10 cellular contexts compared by ENCODE assay signal in the genomic region with DNA sequence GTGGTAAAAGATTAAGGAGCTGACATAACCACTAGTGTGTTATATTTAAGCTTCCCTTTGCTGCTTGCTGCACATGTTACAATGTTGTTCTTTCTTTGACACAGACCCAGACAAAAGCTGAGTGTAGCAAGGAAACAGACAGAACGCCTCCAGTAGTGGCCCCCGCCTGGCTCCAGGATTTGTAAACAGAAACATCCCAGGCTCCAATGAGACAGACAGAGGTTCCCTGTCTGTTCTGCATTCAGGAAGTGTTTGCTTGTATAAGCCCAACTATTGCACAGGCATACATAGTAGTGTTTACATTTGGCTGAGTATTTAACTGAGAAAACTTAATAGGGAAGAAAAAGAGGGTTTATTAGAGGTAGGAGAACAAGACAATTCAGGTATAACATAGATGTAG.
DNase-seq lines count a peak whose midpoint lies in the region; TF ChIP-seq lines count a peak whose summit lies in the region.
"Had no signal": no experiment of that assay in that cellular context is flagged by ENCODE, and none has a peak within 500 bp of the region (broad histone marks: within the 10 kb centered on the region; RNA-seq: fewer than 3 reads in every experiment).

No MANE protein-coding gene starts in this region.

- no peak for TF ChIP-seq EP300 in esophagus muscularis mucosa (IDR thresholded peaks at IDR 0.05)

- peaks cover 43% of the 10 kb centered on the region for H3K4me1 Mint-ChIP-seq in chondrocyte (ENCODE audit: low read depth)

- no peaks in the 10 kb centered on the region for H3K36me3 ChIP-seq in MG63
- H3K36me3 ChIP-seq in mesenchymal stem cell (ENCODE audit: control insufficient read depth in 1 of 2, insufficient read depth in 2 of 2, low read depth in 1 of 2, low read length in 2 of 2): peaks cover 8 to 14% of the 10 kb centered on the region in 2 experiments
- H3K36me3 ChIP-seq in trophoblast cell (ENCODE audit: control insufficient read depth in 1 of 2, insufficient read depth in 2 of 2, low read length in 2 of 2): peaks cover 9 to 10% of the 10 kb centered on the region in 2 experiments
- H3K36me3 ChIP-seq in esophagus muscularis mucosa: peaks cover 0 to 9% (median 3%) of the 10 kb centered on the region in 4 donors

- H2BK12ac ChIP-seq in mesenchymal stem cell (ENCODE audit: low read length in 2 of 2) (no peak overlapping the region), trophoblast cell (ENCODE audit: low read length) (no peak overlapping the region)

- H3K4ac ChIP-seq in mesenchymal stem cell (ENCODE audit: low read depth in 1 of 2, low read length in 2 of 2) (no peak overlapping the region), trophoblast cell (ENCODE audit: low read depth, low read length) (no peak overlapping the region)

- H2BK120ac ChIP-seq in mesenchymal stem cell (ENCODE audit: low read depth, low read length) (no peak overlapping the region), trophoblast cell (ENCODE audit: insufficient read depth, low read length, poor library complexity) (no peak overlapping the region)

- no peak for TF ChIP-seq POLR2A in esophagus muscularis mucosa (IDR thresholded peaks at IDR 0.05; ENCODE audit: low read depth)

- H3K27me3 ChIP-seq in MG63 (no peaks in the 10 kb centered on the region), mesenchymal stem cell (ENCODE audit: control insufficient read depth in 1 of 2, insufficient read depth in 1 of 2, low read length in 2 of 2) (no peaks in the 10 kb centered on the region), trophoblast cell (ENCODE audit: insufficient read depth, low read length) (no peaks in the 10 kb centered on the region), esophagus muscularis mucosa (no peaks in the 10 kb centered on the region)

- no peak overlapping the region for H4K12ac ChIP-seq in trophoblast cell (ENCODE audit: low read depth, low read length)

- no peak overlapping the region for H2AK5ac ChIP-seq in mesenchymal stem cell (ENCODE audit: low read length, severe bottlenecking)
- H2AK5ac ChIP-seq in trophoblast cell (ENCODE audit: low read length): no peak overlapping the region

- 0% methylated on average over 2 of the region's 2 CpGs for WGBS in mesenchymal stem cell
- WGBS in trophoblast cell (ENCODE audit: extremely low coverage, insufficient coverage, insufficient read length): no CpG with 5 or more reads among the region's 2 CpGs
- 15% methylated on average over 2 of the region's 2 CpGs for WGBS in esophagus muscularis mucosa

- H3K14ac ChIP-seq in mesenchymal stem cell (ENCODE audit: low read length in 2 of 2) (no peak overlapping the region), trophoblast cell (ENCODE audit: low read length) (no peak overlapping the region)

- H3K27ac ChIP-seq in mesenchymal stem cell (ENCODE audit: low read length, poor library complexity, severe bottlenecking) (no peak overlapping the region), trophoblast cell (ENCODE audit: low read depth, low read length) (no peak overlapping the region), esophagus muscularis mucosa (replicated peaks in 1 of 4) (no peak overlapping the region)
- H3K27ac ChIP-seq: PC-9 had no signal

- H2BK15ac ChIP-seq in mesenchymal stem cell (ENCODE audit: low read depth, poor library complexity, severe bottlenecking): no peak overlapping the region

- H3K4me3 ChIP-seq in MG63 (no peak overlapping the region), mesenchymal stem cell (ENCODE audit: insufficient read depth in 1 of 2, low read depth in 1 of 2, low read length in 2 of 2) (no peak overlapping the region), trophoblast cell (ENCODE audit: low read depth, low read length) (no peak overlapping the region), esophagus muscularis mucosa (no peak overlapping the region)
- H3K4me3 ChIP-seq: PC-9 had no signal

- no peak overlapping the region for H3K4me2 ChIP-seq in mesenchymal stem cell (ENCODE audit: low read length, poor library complexity, severe bottlenecking)
- no peak overlapping the region for H3K4me2 ChIP-seq in trophoblast cell (ENCODE audit: low read length)
- H3K4me2 ChIP-seq: PC-9 had no signal

- H3K79me2 ChIP-seq in trophoblast cell (ENCODE audit: control insufficient read depth, insufficient read depth, low read length, poor library complexity): no peaks in the 10 kb centered on the region

- no peak overlapping the region for H3K4me3 Mint-ChIP-seq in chondrocyte (ENCODE audit: unreplicated experiment)

- no peaks in the 10 kb centered on the region for H3K27me3 Mint-ChIP-seq in chondrocyte (ENCODE audit: low read depth)

- H3K18ac ChIP-seq in mesenchymal stem cell (ENCODE audit: low read depth in 1 of 2, low read length in 2 of 2) (no peak overlapping the region), trophoblast cell (ENCODE audit: low read length) (no peak overlapping the region)

- H4K91ac ChIP-seq in mesenchymal stem cell (ENCODE audit: low read length) (no peak overlapping the region), trophoblast cell (ENCODE audit: low read depth, low read length) (no peak overlapping the region)

- intact Hi-C loops in esophagus muscularis mucosa (cut with DNase I): no loop called here

- H2AFZ ChIP-seq in mesenchymal stem cell (ENCODE audit: low read depth, low read length) (no peak overlapping the region), trophoblast cell (ENCODE audit: insufficient read depth, low read length, poor library complexity) (no peak overlapping the region)
- H2AFZ ChIP-seq: PC-9 had no signal

- H4K8ac ChIP-seq in mesenchymal stem cell (ENCODE audit: low read length) (no peak overlapping the region), trophoblast cell (ENCODE audit: low read depth, low read length) (no peak overlapping the region)

- H3K9me3 Mint-ChIP-seq in chondrocyte (ENCODE audit: low read depth): no peaks in the 10 kb centered on the region

- H3K79me1 ChIP-seq in mesenchymal stem cell (replicated peaks; ENCODE audit: low read length, poor library complexity, severe bottlenecking) (peaks cover 24% of the 10 kb centered on the region), trophoblast cell (ENCODE audit: low read length) (no peaks in the 10 kb centered on the region)

- TF ChIP-seq CTCF in chondrocyte (IDR thresholded peaks at IDR 0.05) (no peak), esophagus muscularis mucosa (IDR thresholded peaks at IDR 0.05) (no peak)

- no peak overlapping the region for H3K23ac ChIP-seq in mesenchymal stem cell (ENCODE audit: low read length in 2 of 2)
- H3K23ac ChIP-seq in trophoblast cell (ENCODE audit: low read length): no peak overlapping the region

- in situ Hi-C loops in KBM-7 (cut with MboI; ENCODE audit: low pct_unique_long_range_greater_than_20kb, low sequenced_read_pairs): no loop called here

- no peak overlapping the region for H2BK5ac ChIP-seq in mesenchymal stem cell (ENCODE audit: low read depth, low read length, poor library complexity, severe bottlenecking)
- H2BK5ac ChIP-seq in trophoblast cell (ENCODE audit: low read depth, low read length, poor library complexity): no peak overlapping the region

- peaks cover 2% of the 10 kb centered on the region for H3K36me3 Mint-ChIP-seq in chondrocyte (ENCODE audit: low read depth)

- H3K27ac Mint-ChIP-seq in chondrocyte (ENCODE audit: unreplicated experiment): peak overlapping the region; percentile 93

- H3K4me1 ChIP-seq in mesenchymal stem cell (ENCODE audit: control insufficient read depth, insufficient read depth, low read depth, low read length) (peaks cover 3% of the 10 kb centered on the region), trophoblast cell (ENCODE audit: control insufficient read depth in 1 of 2, insufficient read depth in 2 of 2, low read length in 2 of 2) (peaks cover 0 to 2% of the 10 kb centered on the region in 2 experiments), esophagus muscularis mucosa (peaks cover 13 to 27% (median 19%) of the 10 kb centered on the region in 4 donors)

- H3K9me3 ChIP-seq in MG63: no peaks in the 10 kb centered on the region
- no peaks in the 10 kb centered on the region for H3K9me3 ChIP-seq in mesenchymal stem cell (ENCODE audit: control insufficient read depth, low read length)
- no peaks in the 10 kb centered on the region for H3K9me3 ChIP-seq in trophoblast cell (ENCODE audit: insufficient read depth, low read depth, low read length)
- no peaks in the 10 kb centered on the region for H3K9me3 ChIP-seq in esophagus muscularis mucosa

- DNase-seq in AG20443 (ENCODE audit: low spot score) (peak; percentile 52), MG63 (peak; percentile 54), chondrocyte (ENCODE audit: low spot score) (no peak), mesenchymal stem cell (peak; percentile 98), KBM-7 (no peak), trophoblast cell (no peak), esophagus muscularis mucosa (ENCODE audit: extremely low spot score) (no peak)
- DNase-seq in activated CD8-positive, alpha-beta memory T cell treated with anti-CD3 and anti-CD28 coated beads, Interleukin-2, amount 50 U/mL, for 4 hours: no peak
- DNase-seq: activated naive CD4-positive, alpha-beta T cell treated with anti-CD3 and anti-CD28 coated beads, Interleukin-2, amount 50 U/mL, for 16 hours; PC-9 had no signal

- H3K9ac ChIP-seq in mesenchymal stem cell (ENCODE audit: low read length) (no peak overlapping the region), trophoblast cell (ENCODE audit: low read length) (no peak overlapping the region)

Comparison
In these comparisons a context has a peak if more than half of its experiments do, and no peak if none do; other contexts are left out.
1. DNase-seq: peak in AG20443 (single experiment), MG63 (single experiment) and mesenchymal stem cell (single experiment); none in chondrocyte (single experiment), activated CD8-positive, alpha-beta memory T cell treated with anti-CD3 and anti-CD28 coated beads, Interleukin-2, amount 50 U/mL, for 4 hours (single experiment), KBM-7 (single experiment), trophoblast cell (0 of 2) and esophagus muscularis mucosa (single experiment).